ENCODE assay signal across 7 cellular contexts in the genomic region with DNA sequence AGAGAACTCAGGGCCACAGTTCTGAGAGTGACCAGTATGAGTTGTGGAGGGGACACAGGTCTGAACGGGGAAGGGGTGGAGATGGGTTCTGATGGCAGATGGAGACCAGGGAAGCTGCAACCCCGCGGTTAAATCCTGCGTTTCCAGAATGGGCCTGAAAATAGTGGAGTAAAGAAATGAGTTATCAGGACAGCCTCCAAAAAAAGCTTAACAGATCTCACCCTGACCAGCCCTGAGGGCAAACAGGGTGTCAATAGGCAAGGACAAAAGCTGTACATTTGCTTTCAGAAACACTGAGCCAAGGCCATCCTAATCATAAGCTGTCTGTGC. TPM values are rescaled to one million over a fixed set of nuclear protein-coding genes. Genes with fewer than 3 reads are reported as not detected.
A peak's percentile ranks its signal among the peaks of the same experiment; 100 is the strongest.
DNase-seq lines count a peak whose midpoint lies in the region; ATAC-seq and TF ChIP-seq lines count a peak whose summit lies in the region.

No MANE protein-coding gene starts in this region.

- ATAC-seq in GM23338: no peak

- no peaks in the 10 kb centered on the region for H3K79me2 ChIP-seq in GM23338 (replicated peaks; ENCODE audit: insufficient read depth)
- no peaks in the 10 kb centered on the region for H3K79me2 ChIP-seq in hepatocyte
- no peaks in the 10 kb centered on the region for H3K79me2 ChIP-seq in smooth muscle cell (ENCODE audit: low read depth)

- H3K4me1 Mint-ChIP-seq in GM23338: peaks cover 12% of the 10 kb centered on the region

- peaks cover 32% of the 10 kb centered on the region for H3K27me3 Mint-ChIP-seq in GM23338 (ENCODE audit: insufficient read depth, low read depth, poor library complexity)

- H3K4me3 ChIP-seq in GM23338: peak overlapping the region; percentile 78
- peak overlapping the region; percentile 59 for H3K4me3 ChIP-seq in hepatocyte
- peak overlapping the region; percentile 63 for H3K4me3 ChIP-seq in smooth muscle cell

- WGBS in hepatocyte (ENCODE audit: low lambda C conversion rate, missing lambda C conversion rate): 4% methylated on average over 4 of the region's 4 CpGs
- 12% methylated on average over 4 of the region's 4 CpGs for WGBS in smooth muscle cell (ENCODE audit: low lambda C conversion rate)

- H3K27ac Mint-ChIP-seq in GM23338: no peak overlapping the region

- no peaks in the 10 kb centered on the region for H3K36me3 ChIP-seq in GM23338 (ENCODE audit: insufficient read depth)
- no peaks in the 10 kb centered on the region for H3K36me3 ChIP-seq in hepatocyte (replicated peaks; ENCODE audit: insufficient read depth, low read depth)
- no peaks in the 10 kb centered on the region for H3K36me3 ChIP-seq in smooth muscle cell (ENCODE audit: low read depth)

- H4K20me1 ChIP-seq in GM23338 (replicated peaks; ENCODE audit: insufficient read depth) (no peaks in the 10 kb centered on the region), hepatocyte (ENCODE audit: insufficient read depth, poor library complexity, severe bottlenecking) (no peaks in the 10 kb centered on the region), smooth muscle cell (ENCODE audit: low read depth) (no peaks in the 10 kb centered on the region)

- H3K9me3 ChIP-seq in hepatocyte (ENCODE audit: low read depth): no peaks in the 10 kb centered on the region
- no peaks in the 10 kb centered on the region for H3K9me3 ChIP-seq in smooth muscle cell (replicated peaks; ENCODE audit: low read depth)

- H3K9me2 ChIP-seq in GM23338 (ENCODE audit: insufficient read depth) (no peaks in the 10 kb centered on the region), hepatocyte (replicated peaks; ENCODE audit: insufficient read depth) (no peaks in the 10 kb centered on the region)

- H3F3A ChIP-seq in GM23338 (replicated peaks; ENCODE audit: low read depth) (no peaks in the 10 kb centered on the region), smooth muscle cell (ENCODE audit: low read depth) (no peaks in the 10 kb centered on the region)

- H3K4me3 Mint-ChIP-seq in GM23338: peak overlapping the region; percentile 91

- no peak for DNase-seq in GM23338 (ENCODE audit: low spot score)
- no peak for DNase-seq in hepatocyte (ENCODE audit: low spot score)
- DNase-seq in smooth muscle cell (lab: John Stamatoyannopoulos, UW; ENCODE audit: unreplicated experiment): no peak
- no peak for DNase-seq in SKM-1 (lab: John Stamatoyannopoulos, UW; ENCODE audit: unreplicated experiment)
- DNase-seq in GM20000 (ENCODE audit: low spot score): no peak
- no peak for DNase-seq in LoVo (ENCODE audit: low spot score)

- no peak for TF ChIP-seq CTCF in GM23338 (conservative IDR thresholded peaks at IDR 0.05; ENCODE audit: low read depth in 2 of 2)
- TF ChIP-seq CTCF in VCaP (conservative IDR thresholded peaks at IDR 0.05): no peak
- TF ChIP-seq CTCF in hepatocyte (IDR thresholded peaks at IDR 0.05; ENCODE audit: poor library complexity): no peak
- TF ChIP-seq CTCF in smooth muscle cell (IDR thresholded peaks at IDR 0.05; ENCODE audit: borderline replicate concordance, insufficient read depth, poor library complexity, severe bottlenecking): no peak
- TF ChIP-seq CTCF in GM20000 (IDR thresholded peaks at IDR 0.05; ENCODE audit: extremely low read depth, missing control alignments): no peak

- H3K27ac ChIP-seq in GM23338 (ENCODE audit: low read depth): no peak overlapping the region
- peak overlapping the region; percentile 85 for H3K27ac ChIP-seq in VCaP
- H3K27ac ChIP-seq in hepatocyte: no peak overlapping the region
- no peak overlapping the region for H3K27ac ChIP-seq in smooth muscle cell (ENCODE audit: low read depth)

- H3K27me3 ChIP-seq in GM23338 (ENCODE audit: insufficient read depth) (peaks cover 58% of the 10 kb centered on the region), hepatocyte (peaks cover 73% of the 10 kb centered on the region), smooth muscle cell (ENCODE audit: low read depth) (peaks cover 80% of the 10 kb centered on the region)

- H2AFZ ChIP-seq in GM23338 (peak overlapping the region; percentile 100), hepatocyte (peak overlapping the region; percentile 72), smooth muscle cell (ENCODE audit: low read depth) (peak overlapping the region; percentile 95)

- no peak overlapping the region for H3K9ac ChIP-seq in smooth muscle cell (ENCODE audit: low read depth)

- no peaks in the 10 kb centered on the region for H3K36me3 Mint-ChIP-seq in GM23338 (ENCODE audit: low read depth)

- peaks cover 7% of the 10 kb centered on the region; the same call in 1 of the 2 replicates for H3K4me1 ChIP-seq in GM23338 (ENCODE audit: insufficient read depth)
- H3K4me1 ChIP-seq in hepatocyte (ENCODE audit: insufficient read depth): no peaks in the 10 kb centered on the region
- H3K4me1 ChIP-seq in smooth muscle cell (ENCODE audit: low read depth): no peaks in the 10 kb centered on the region

- H3K9me3 Mint-ChIP-seq in GM23338: no peaks in the 10 kb centered on the region; the same call in 2 of the 3 replicates

- H3K4me2 ChIP-seq in GM23338 (peak overlapping the region; percentile 95), hepatocyte (peak overlapping the region; percentile 97), smooth muscle cell (peak overlapping the region; percentile 99)

TF ChIP-seq in GM23338, 12 proteins besides CTCF, POLR2A, EP300 and RAD21 (continues in another document):
- TF ChIP-seq, protein P1, sequence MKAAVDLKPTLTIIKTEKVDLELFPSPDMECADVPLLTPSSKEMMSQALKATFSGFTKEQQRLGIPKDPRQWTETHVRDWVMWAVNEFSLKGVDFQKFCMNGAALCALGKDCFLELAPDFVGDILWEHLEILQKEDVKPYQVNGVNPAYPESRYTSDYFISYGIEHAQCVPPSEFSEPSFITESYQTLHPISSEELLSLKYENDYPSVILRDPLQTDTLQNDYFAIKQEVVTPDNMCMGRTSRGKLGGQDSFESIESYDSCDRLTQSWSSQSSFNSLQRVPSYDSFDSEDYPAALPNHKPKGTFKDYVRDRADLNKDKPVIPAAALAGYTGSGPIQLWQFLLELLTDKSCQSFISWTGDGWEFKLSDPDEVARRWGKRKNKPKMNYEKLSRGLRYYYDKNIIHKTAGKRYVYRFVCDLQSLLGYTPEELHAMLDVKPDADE (IDR thresholded peaks at IDR 0.05): no peak
- TF ChIP-seq ZNF114 (CRISPR knock-in tag; IDR thresholded peaks at IDR 0.05) (no peak), ZNF331 (CRISPR knock-in tag; IDR thresholded peaks at IDR 0.05; ENCODE audit: low read depth) (no peak), NANOG (IDR thresholded peaks at IDR 0.05; ENCODE audit: borderline replicate concordance) (no peak)

RNA-seq across cellular contexts. Expression of a gene that starts 0.6 kb away (rescaled TPM):
- 3.7 and 4.3 TPM in 2 replicates for total RNA-seq in GM23338 (2014; rRNA removed; shearing (Covaris generic))
- polyA plus RNA-seq in GM23338 (2016; fragmentation: Nextera tagmentation; extraction: Ambion mirVana) (3.1 and 4.2 TPM in 2 replicates), hepatocyte (1.1 and 1.5 TPM in 2 replicates), smooth muscle cell (not detected in 2 replicates)
- total RNA-seq in hepatocyte (1.1 and 1.6 TPM in 2 replicates), smooth muscle cell (not detected in 2 replicates)

RNA-seq across cellular contexts. Expression of a gene that starts 48.8 kb away (rescaled TPM):
- 2.2 and 2.6 TPM in 2 replicates for total RNA-seq in GM23338 (2014; rRNA removed; shearing (Covaris generic))
- polyA plus RNA-seq in GM23338 (2016; fragmentation: Nextera tagmentation; extraction: Ambion mirVana): 1.2 and 3.1 TPM in 2 replicates
- 0.13 and 0.28 TPM in 2 replicates for total RNA-seq in hepatocyte
- polyA plus RNA-seq in hepatocyte: 1.5 and 2.1 TPM in 2 replicates
- 0.04 TPM in 1 of 2 replicates, not detected in the other for total RNA-seq in smooth muscle cell
- polyA plus RNA-seq in smooth muscle cell: not detected in 2 replicates
